ENCODE assay signal across 8 cellular contexts in genomic region chr2:67616749-67617148, GRCh38.
DNase-seq lines count a peak whose midpoint lies in the region; ATAC-seq and TF ChIP-seq lines count a peak whose summit lies in the region.

No MANE protein-coding gene starts in this region.

- TF ChIP-seq CTCF in GM12864 (IDR thresholded peaks at IDR 0.05; ENCODE audit: low read depth, low read length, missing control alignments) (no peak), MM.1S (IDR thresholded peaks at IDR 0.05; ENCODE audit: low read length) (no peak), left lung (IDR thresholded peaks at IDR 0.05) (no peak), ascending aorta (IDR thresholded peaks at IDR 0.05) (no peak)

- H3K9ac ChIP-seq in MM.1S (ENCODE audit: low read length) = no peak overlapping the region

- no peaks in the 10 kb centered on the region for H3F3A ChIP-seq in MM.1S (ENCODE audit: insufficient read depth, low read length)

- H3K27me3 ChIP-seq in MM.1S (replicated peaks; ENCODE audit: insufficient read depth, low read length) (no peaks in the 10 kb centered on the region), left lung (no peaks in the 10 kb centered on the region), ascending aorta (no peaks in the 10 kb centered on the region)

- H3K4me1 ChIP-seq in MM.1S (ENCODE audit: low read length) (peaks cover 5% of the 10 kb centered on the region; the same call in 1 of the 2 replicates), left lung (no peaks in the 10 kb centered on the region), ascending aorta (no peaks in the 10 kb centered on the region)

- H4K20me1 ChIP-seq in MM.1S (ENCODE audit: insufficient read depth, low read length) = no peaks in the 10 kb centered on the region

- no peak overlapping the region for H3K4me3 ChIP-seq in GM12864 (ENCODE audit: low read depth, low read length)
- H3K4me3 ChIP-seq in MM.1S (ENCODE audit: low read length) = no peak overlapping the region
- H3K4me3 ChIP-seq in left lung = no peak overlapping the region
- no peak overlapping the region for H3K4me3 ChIP-seq in ascending aorta

- ATAC-seq in GM21723 (IDR thresholded peaks at IDR 0.05; ENCODE audit: unreplicated experiment) (peak; percentile 92), left lung (peak; percentile 25)

- H2AFZ ChIP-seq in MM.1S (ENCODE audit: low read length) = no peak overlapping the region

- intact Hi-C loops in left lung (cut with DNase I) = no loop called here
- intact Hi-C loops in ascending aorta (cut with DNase I) = no loop called here

- peak; percentile 16 for DNase-seq in GM12864 (ENCODE audit: low read depth)
- peak; percentile 24 for DNase-seq in MM.1S
- DNase-seq in left lung = peak; percentile 13 to 32
- no peak for DNase-seq in SKM-1 treated with dmso at 0.1 percent for 144 hours (lab: John Stamatoyannopoulos, UW; ENCODE audit: unreplicated experiment)
- no peak for DNase-seq in ecto neural progenitor cell (ENCODE audit: low spot score)
- DNase-seq in NCI-H1694 (lab: John Stamatoyannopoulos, UW) = no peak
- no peak for DNase-seq in ascending aorta (ENCODE audit: low spot score in 2 of 2)

- H3K9me3 ChIP-seq in MM.1S (replicated peaks; ENCODE audit: insufficient read depth, low read length) = no peaks in the 10 kb centered on the region
- no peaks in the 10 kb centered on the region for H3K9me3 ChIP-seq in left lung
- H3K9me3 ChIP-seq in ascending aorta = no peaks in the 10 kb centered on the region

- H3K27ac ChIP-seq in MM.1S (ENCODE audit: low read length) = 0 out of 2 replicates have a peak overlapping the region, but pooled peaks have one; percentile 4
- H3K27ac ChIP-seq in left lung = no peak overlapping the region
- H3K27ac ChIP-seq in ascending aorta = no peak overlapping the region

- no peaks in the 10 kb centered on the region for H3K79me2 ChIP-seq in MM.1S (ENCODE audit: low read length)

- H3K4me2 ChIP-seq in MM.1S (ENCODE audit: low read depth, low read length) = no peak overlapping the region

- no peaks in the 10 kb centered on the region for H3K36me3 ChIP-seq in MM.1S (replicated peaks; ENCODE audit: insufficient read depth, low read length)
- no peaks in the 10 kb centered on the region for H3K36me3 ChIP-seq in left lung
- no peaks in the 10 kb centered on the region for H3K36me3 ChIP-seq in ascending aorta

- no peaks in the 10 kb centered on the region for H3K9me2 ChIP-seq in MM.1S (replicated peaks; ENCODE audit: insufficient read depth, low read length)

Comparison
In these comparisons a context has a peak if more than half of its experiments do, and no peak if none do; other contexts are left out.
1. DNase-seq: peak in GM12864 (single experiment), MM.1S (single experiment) and left lung (2 of 2); none in SKM-1 treated with dmso at 0.1 percent for 144 hours (single experiment), ecto neural progenitor cell (single experiment), NCI-H1694 (single experiment) and ascending aorta (0 of 2).